In the genomic region with DNA sequence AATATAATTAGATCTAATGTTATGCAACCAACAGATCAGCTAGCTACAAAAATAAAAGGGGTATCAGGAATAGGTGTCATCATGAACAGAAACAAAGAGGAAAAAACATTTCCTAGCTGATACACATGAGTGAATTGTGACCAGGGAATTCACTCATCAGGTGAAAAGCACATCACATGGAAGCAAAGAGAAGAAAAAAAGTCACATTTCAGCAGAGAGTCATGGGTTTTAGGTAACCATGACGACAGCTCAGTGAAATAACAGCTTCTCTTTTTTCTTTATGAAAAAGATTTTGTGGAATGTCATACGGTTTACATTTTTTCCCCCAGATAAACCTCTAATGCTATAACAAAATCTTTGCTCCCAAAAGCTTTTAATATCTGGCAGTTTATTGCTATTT, we compare ENCODE assay signal across 29 cellular contexts. TPM values are rescaled to one million over a fixed set of nuclear protein-coding genes. Genes with fewer than 3 reads are reported as not detected.
DNase-seq lines count a peak whose midpoint lies in the region; ATAC-seq lines count a peak whose summit lies in the region.
"Had no signal": no experiment of that assay in that cellular context is flagged by ENCODE, and none has a peak within 500 bp of the region (broad histone marks: within the 10 kb centered on the region; RNA-seq: fewer than 3 reads in every experiment).

No MANE protein-coding gene starts in this region.

- ATAC-seq in right cardiac atrium = no peak
- ATAC-seq in GM19395 (IDR thresholded peaks at IDR 0.05; ENCODE audit: unreplicated experiment) = no peak
- ATAC-seq: lower lobe of right lung; stimulated activated naive CD8-positive, alpha-beta T cell treated with anti-CD3 and anti-CD28 coated beads, Interleukin-15, amount 100 ng/mL, for 72 hours had no signal

- no peaks in the 10 kb centered on the region for H3K9me3 ChIP-seq in right cardiac atrium (ENCODE audit: control insufficient read depth, low read length)
- H3K9me3 ChIP-seq: Caco-2, lower lobe of right lung had no signal

- intact Hi-C loops in right cardiac atrium (cut with DNase I) = no loop called here

- H3K4me1 ChIP-seq in right cardiac atrium (ENCODE audit: control insufficient read depth, insufficient read depth, low read length) = no peaks in the 10 kb centered on the region
- H3K4me1 ChIP-seq: Caco-2, lower lobe of right lung had no signal

- WGBS in right cardiac atrium = 50% methylated on average over 2 of the region's 2 CpGs

- no peak overlapping the region for H3K4me3 ChIP-seq in right cardiac atrium (ENCODE audit: low read length)
- H3K4me3 ChIP-seq: dorsolateral prefrontal cortex, lower lobe of right lung had no signal

- DNase-seq in DMS53 (lab: John Stamatoyannopoulos, UW) (peak; percentile 11), DMS53 treated with DMSO at 0.1 percent for 48 hours (lab: John Stamatoyannopoulos, UW; ENCODE audit: unreplicated experiment) (no peak), astrocyte of the hippocampus (ENCODE audit: low read depth, low spot score) (peak; percentile 26), inferior parietal cortex (ENCODE audit: extremely low spot score) (peak; percentile 26), superior temporal gyrus (ENCODE audit: extremely low spot score) (peak; percentile 22), right cardiac atrium (no peak)
- DNase-seq in central memory CD4-positive, alpha-beta T cell = no peak
- DNase-seq: activated CD4-positive, alpha-beta T cell treated with anti-CD3 and anti-CD28 coated beads, Interleukin-2, amount 50 U/mL, for 48 hours; activated effector memory CD4-positive, alpha-beta T cell treated with Interleukin-2 at 50 U/mL for 16 hours; Caco-2; dorsolateral prefrontal cortex; foreskin fibroblast; hippocampal formation; KG1; lower lobe of right lung; NCI-H1694; NCI-H526 treated with DMSO at 0.1 percent for 48 hours; nucleus accumbens; retina; stimulated activated CD4-positive, alpha-beta T cell treated with anti-CD3 and anti-CD28 coated beads, Interleukin-12 subunit alpha, Interleukin-12 subunit beta, amount 100 ng/mL, for 4 hours; stimulated activated CD4-positive, alpha-beta T cell treated with anti-CD3 and anti-CD28 coated beads, Interleukin-4, amount 100 ng/mL, for 4 hours; stimulated activated naive CD8-positive, alpha-beta T cell treated with anti-CD3 and anti-CD28 coated beads, Interleukin-15, amount 100 ng/mL, for 72 hours; T-helper 9 cell had no signal

- no peak overlapping the region for H3K27ac ChIP-seq in right cardiac atrium (ENCODE audit: low read length)
- H3K27ac ChIP-seq: 22Rv1, dorsolateral prefrontal cortex, lower lobe of right lung, RWPE1 had no signal

- no peaks in the 10 kb centered on the region for H3K27me3 ChIP-seq in right cardiac atrium (ENCODE audit: control insufficient read depth, insufficient read depth)
- H3K27me3 ChIP-seq: dorsolateral prefrontal cortex had no signal

RNA-seq across cellular contexts. Expression of a gene that starts 5.1 kb away (rescaled TPM):
- total RNA-seq in right cardiac atrium = not detected
- polyA plus RNA-seq in right cardiac atrium = not detected
- total RNA-seq: Caco-2, cardiac septum, HT-29, lower lobe of right lung had no signal
- polyA plus RNA-seq: BJ had no signal

Comparison
In these comparisons a context has a peak if more than half of its experiments do, and no peak if none do; other contexts are left out.
1. DNase-seq: peak in DMS53 (single experiment), astrocyte of the hippocampus (single experiment), inferior parietal cortex (single experiment) and superior temporal gyrus (single experiment); none in DMS53 treated with DMSO at 0.1 percent for 48 hours (single experiment), right cardiac atrium (0 of 3) and central memory CD4-positive, alpha-beta T cell (single experiment).